ENCODE assay signal across 1 cellular context in the genomic region with DNA sequence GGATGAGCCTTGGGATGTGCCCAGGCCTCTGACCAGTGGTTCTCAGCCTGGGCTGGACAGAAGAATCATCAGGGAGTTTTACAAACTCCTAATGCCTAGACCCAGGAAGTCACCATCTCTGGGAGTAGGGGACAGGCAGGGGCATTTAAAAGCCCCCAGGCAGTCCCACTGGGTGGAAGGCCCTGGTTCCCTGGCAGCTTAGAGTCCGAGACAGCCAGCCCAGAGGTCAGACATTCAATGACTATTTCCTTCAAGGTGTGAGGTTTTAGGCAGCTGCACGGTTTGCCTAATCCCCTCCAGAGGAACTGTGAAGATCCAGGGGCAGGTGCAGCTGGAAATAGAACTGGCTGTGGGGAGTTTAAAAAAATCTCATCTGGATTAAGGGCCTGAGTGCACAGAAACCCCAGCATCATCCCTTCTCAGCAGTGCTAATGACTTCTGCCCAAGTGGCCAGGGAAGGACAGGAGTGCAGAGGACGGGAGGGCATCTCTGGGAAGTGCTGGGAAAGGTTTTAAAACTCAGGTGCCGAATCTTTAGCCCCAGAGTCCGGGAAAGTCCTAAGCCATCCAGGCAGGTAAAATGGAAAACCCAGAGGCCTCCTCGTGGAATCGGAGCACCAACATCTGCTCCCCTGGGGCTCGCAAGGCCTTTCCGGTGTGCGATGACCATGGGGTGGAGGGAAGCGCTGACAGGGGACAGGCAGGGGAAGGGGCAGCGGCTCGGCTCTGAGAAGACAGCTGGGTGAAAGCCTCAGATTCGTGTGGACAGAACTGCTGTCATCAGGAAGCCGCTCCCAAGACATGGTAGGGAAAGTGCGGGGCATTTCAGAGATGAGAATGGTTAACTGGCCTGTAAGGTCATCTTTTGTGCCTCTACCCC.
TF ChIP-seq lines count a peak whose summit lies in the region.

No MANE protein-coding gene starts in this region.

TF ChIP-seq in HCT116, 20 proteins besides CTCF, POLR2A, EP300 and RAD21:
- TF ChIP-seq JUND (IDR thresholded peaks at IDR 0.05) (no peak), MAX (IDR thresholded peaks at IDR 0.05) (no peak), ELF1 (IDR thresholded peaks at IDR 0.05; ENCODE audit: borderline replicate concordance, low read depth) (no peak), SRF (IDR thresholded peaks at IDR 0.05; ENCODE audit: low read depth) (no peak), EZH2 (IDR thresholded peaks at IDR 0.05) (no peak), TCF7L2 (IDR thresholded peaks at IDR 0.05; ENCODE audit: borderline replicate concordance, extremely low read depth, insufficient read depth, insufficient read length) (no peak), ZBTB33 (IDR thresholded peaks at IDR 0.05; ENCODE audit: extremely low read depth, insufficient replicate concordance, low read length) (no peak), EZH2phosphoT487 (IDR thresholded peaks at IDR 0.05; ENCODE audit: borderline replicate concordance) (no peak), SIN3A (IDR thresholded peaks at IDR 0.05; ENCODE audit: low read depth) (no peak), ZFX (IDR thresholded peaks at IDR 0.05) (no peak)
